In genomic region chr6:159790947-159791598, GRCh38 we compare ENCODE assay signal across 8 cellular contexts. TPM values are rescaled to one million over a fixed set of nuclear protein-coding genes. Genes with fewer than 3 reads are reported as not detected.
A peak's percentile ranks its signal among the peaks of the same experiment; 100 is the strongest.
DNase-seq lines count a peak whose midpoint lies in the region; ATAC-seq and TF ChIP-seq lines count a peak whose summit lies in the region.

No MANE protein-coding gene starts in this region.

- no peak overlapping the region for H2BK12ac ChIP-seq in neuronal stem cell (ENCODE audit: low read length)

- peak overlapping the region; percentile 51 for H3K4me2 ChIP-seq in neuronal stem cell (ENCODE audit: insufficient read depth, low read length, poor library complexity, severe bottlenecking)

- no peak overlapping the region for H2BK5ac ChIP-seq in neuronal stem cell (ENCODE audit: low read length)

- peak overlapping the region; percentile 95 for H3K4me3 Mint-ChIP-seq in activated CD8-positive, alpha-beta memory T cell treated with anti-CD3 and anti-CD28 coated beads, Interleukin-2, amount 10 ng/mL, durations not matched to agents 7 days and 5 days
- H3K4me3 Mint-ChIP-seq in endothelial cell (ENCODE audit: unreplicated experiment) = peak overlapping the region; percentile 98

- H3K23ac ChIP-seq in neuronal stem cell (ENCODE audit: low read depth, low read length, poor library complexity) = no peak overlapping the region

- H3K79me1 ChIP-seq in neuronal stem cell (ENCODE audit: low read depth, low read length) = peaks cover 10% of the 10 kb centered on the region

- no peak overlapping the region for H2BK120ac ChIP-seq in neuronal stem cell (ENCODE audit: low read depth, low read length)

- H2AFZ ChIP-seq in neuronal stem cell (ENCODE audit: low read length) = peak overlapping the region; percentile 91

- no peaks in the 10 kb centered on the region for H3K9me3 Mint-ChIP-seq in activated CD8-positive, alpha-beta memory T cell treated with anti-CD3 and anti-CD28 coated beads, Interleukin-2, amount 10 ng/mL, durations not matched to agents 7 days and 5 days (ENCODE audit: low read depth)
- H3K9me3 Mint-ChIP-seq in endothelial cell (ENCODE audit: unreplicated experiment) = no peaks in the 10 kb centered on the region

- no peak overlapping the region for H2AK5ac ChIP-seq in neuronal stem cell (ENCODE audit: low read depth, low read length)

- peak overlapping the region; percentile 97 for H3K27ac Mint-ChIP-seq in activated CD8-positive, alpha-beta memory T cell treated with anti-CD3 and anti-CD28 coated beads, Interleukin-2, amount 10 ng/mL, durations not matched to agents 7 days and 5 days
- peak overlapping the region; percentile 88 for H3K27ac Mint-ChIP-seq in endothelial cell (ENCODE audit: unreplicated experiment)

- peaks cover 49% of the 10 kb centered on the region for H3K4me1 Mint-ChIP-seq in activated CD8-positive, alpha-beta memory T cell treated with anti-CD3 and anti-CD28 coated beads, Interleukin-2, amount 10 ng/mL, durations not matched to agents 7 days and 5 days
- H3K4me1 Mint-ChIP-seq in endothelial cell (ENCODE audit: unreplicated experiment) = peaks cover 28% of the 10 kb centered on the region

- H3K9ac ChIP-seq in neuronal stem cell (ENCODE audit: low read depth, low read length, poor library complexity) = peak overlapping the region; percentile 33

- H3K4me3 ChIP-seq in SJCRH30 (peak overlapping the region; percentile 83), neuronal stem cell (ENCODE audit: low read length in 2 of 2) (peak overlapping the region; percentile 89 to 100)

- H3K4me1 ChIP-seq in SJCRH30 (peaks cover 14% of the 10 kb centered on the region), neuronal stem cell (ENCODE audit: control insufficient read depth in 2 of 2, insufficient read depth in 1 of 2, low read depth in 1 of 2, low read length in 2 of 2) (peaks cover 6 to 15% of the 10 kb centered on the region in 2 donors)

- H3K9me3 ChIP-seq in SJCRH30 (replicated peaks) = no peaks in the 10 kb centered on the region
- no peaks in the 10 kb centered on the region for H3K9me3 ChIP-seq in neuronal stem cell (replicated peaks in 1 of 2; ENCODE audit: control insufficient read depth in 2 of 2, insufficient read depth in 1 of 2, low read depth in 1 of 2, low read length in 2 of 2)

- CTCF ChIA-PET in activated CD8-positive, alpha-beta memory T cell treated with anti-CD3 and anti-CD28 coated beads, Interleukin-2, amount 10 ng/mL, durations not matched to agents 7 days and 5 days (lab: Charles Lee) = interaction anchor here (0.9 to 3.6 kb wide), 9 partner anchors 9 to 185 kb away, joined by 3 to 19 read pairs (median 4); partner anchors contain the start of genes PNLDC1, SOD2 and WTAP

- WGBS in neuronal stem cell (ENCODE audit: extremely low coverage in 2 of 2, insufficient read length in 2 of 2, insufficient replicate concordance in 1 of 2), 2 donors = no CpG with 5 or more reads among the region's 19 CpGs

- no peak overlapping the region for H4K8ac ChIP-seq in neuronal stem cell (ENCODE audit: low read depth, low read length)

- no peak overlapping the region for H3K18ac ChIP-seq in neuronal stem cell (ENCODE audit: low read length)

- peak overlapping the region; percentile 77 for H3K27ac ChIP-seq in SJCRH30
- no peak overlapping the region for H3K27ac ChIP-seq in neuronal stem cell (replicated peaks; ENCODE audit: low read length)

- H4K91ac ChIP-seq in neuronal stem cell (ENCODE audit: low read depth, low read length, poor library complexity) = no peak overlapping the region

- H3K36me3 Mint-ChIP-seq in activated CD8-positive, alpha-beta memory T cell treated with anti-CD3 and anti-CD28 coated beads, Interleukin-2, amount 10 ng/mL, durations not matched to agents 7 days and 5 days = peaks cover 55% of the 10 kb centered on the region
- H3K36me3 Mint-ChIP-seq in endothelial cell (ENCODE audit: low read depth, unreplicated experiment) = peaks cover 32% of the 10 kb centered on the region

- H2BK15ac ChIP-seq in neuronal stem cell (ENCODE audit: low read length) = no peak overlapping the region

- no peak for TF ChIP-seq CTCF in endothelial cell (IDR thresholded peaks at IDR 0.05; ENCODE audit: unreplicated experiment)

- no peak overlapping the region for H3K4ac ChIP-seq in neuronal stem cell (ENCODE audit: low read length)

- no peaks in the 10 kb centered on the region for H3K27me3 Mint-ChIP-seq in activated CD8-positive, alpha-beta memory T cell treated with anti-CD3 and anti-CD28 coated beads, Interleukin-2, amount 10 ng/mL, durations not matched to agents 7 days and 5 days
- H3K27me3 Mint-ChIP-seq in endothelial cell (ENCODE audit: unreplicated experiment) = peaks cover 12% of the 10 kb centered on the region

- H3K36me3 ChIP-seq in SJCRH30 (peaks cover 39% of the 10 kb centered on the region), neuronal stem cell (replicated peaks in 1 of 2; ENCODE audit: control insufficient read depth in 2 of 2, insufficient read depth in 2 of 2, low read length in 2 of 2) (peaks cover 5 to 69% of the 10 kb centered on the region in 2 donors)

- H3K27me3 ChIP-seq in SJCRH30 = no peaks in the 10 kb centered on the region
- H3K27me3 ChIP-seq in neuronal stem cell (ENCODE audit: control insufficient read depth in 3 of 3, insufficient read depth in 3 of 3, low read depth in 1 of 3, low read length in 3 of 3) = no peaks in the 10 kb centered on the region

- no peak for DNase-seq in activated CD8-positive, alpha-beta memory T cell treated with anti-CD3 and anti-CD28 coated beads, Interleukin-2, amount 10 ng/mL, durations not matched to agents 7 days and 5 days
- DNase-seq in activated CD8-positive, alpha-beta memory T cell treated with anti-CD3 and anti-CD28 coated beads, Interleukin-2, amount 50 U/mL, for 4 hours = no peak
- no peak for DNase-seq in SJCRH30
- no peak for DNase-seq in endothelial cell (ENCODE audit: low spot score)
- DNase-seq in neuronal stem cell (ENCODE audit: low spot score) = no peak
- no peak for DNase-seq in SKM-1 treated with dmso at 0.1 percent for 144 hours (lab: John Stamatoyannopoulos, UW; ENCODE audit: unreplicated experiment)
- no peak for DNase-seq in medulla oblongata (ENCODE audit: extremely low spot score)

- H3K14ac ChIP-seq in neuronal stem cell (ENCODE audit: low read length) = no peak overlapping the region

- no peak for ATAC-seq in activated CD8-positive, alpha-beta memory T cell treated with anti-CD3 and anti-CD28 coated beads, Interleukin-2, amount 10 ng/mL, durations not matched to agents 7 days and 5 days
- no peak for ATAC-seq in GM18511 (IDR thresholded peaks at IDR 0.05; ENCODE audit: unreplicated experiment)

RNA-seq across cellular contexts. Expression of gene MRPL18, which starts 0.8 kb away (rescaled TPM):
- total RNA-seq in activated CD8-positive, alpha-beta memory T cell treated with anti-CD3 and anti-CD28 coated beads, Interleukin-2, amount 10 ng/mL, durations not matched to agents 7 days and 5 days = 10 to 100 TPM; 74.4 to 87.0 TPM
- 136 and 137 TPM in 2 replicates for total RNA-seq in SJCRH30 (2014; rRNA removed; shearing (Covaris generic))
- total RNA-seq in endothelial cell (ENCODE audit: unreplicated experiment) = 31.0 TPM
- 49.9 TPM for polyA plus RNA-seq in neuronal stem cell (2013, experiment 1 of 2)
- 51.2 TPM for polyA plus RNA-seq in neuronal stem cell (2013, experiment 2 of 2)

RNA-seq across cellular contexts. Expression of gene TCP1, which starts 1.7 kb away (rescaled TPM):
- total RNA-seq in activated CD8-positive, alpha-beta memory T cell treated with anti-CD3 and anti-CD28 coated beads, Interleukin-2, amount 10 ng/mL, durations not matched to agents 7 days and 5 days = 100 to 1,000 TPM; 239 to 320 TPM
- 519 and 538 TPM in 2 replicates for total RNA-seq in SJCRH30 (2014; rRNA removed; shearing (Covaris generic))
- total RNA-seq in endothelial cell (ENCODE audit: unreplicated experiment) = 213 TPM
- 126 TPM for polyA plus RNA-seq in neuronal stem cell (2013, experiment 1 of 2)
- 126 TPM for polyA plus RNA-seq in neuronal stem cell (2013, experiment 2 of 2)

RNA-seq across cellular contexts. Expression of gene PNLDC1, which starts 9.0 kb away (rescaled TPM):
- 1 to 10 TPM in 1 of 2 experiments, under 1 TPM in 1; 0.75 to 1.4 TPM for total RNA-seq in activated CD8-positive, alpha-beta memory T cell treated with anti-CD3 and anti-CD28 coated beads, Interleukin-2, amount 10 ng/mL, durations not matched to agents 7 days and 5 days
- not detected in 2 replicates for total RNA-seq in SJCRH30 (2014; rRNA removed; shearing (Covaris generic))
- total RNA-seq in endothelial cell (ENCODE audit: unreplicated experiment) = not detected
- polyA plus RNA-seq in neuronal stem cell (2013, experiment 1 of 2) = not detected
- 0.06 TPM for polyA plus RNA-seq in neuronal stem cell (2013, experiment 2 of 2)

RNA-seq across cellular contexts. Expression of gene ACAT2, which starts 29.2 kb away (rescaled TPM):
- total RNA-seq in activated CD8-positive, alpha-beta memory T cell treated with anti-CD3 and anti-CD28 coated beads, Interleukin-2, amount 10 ng/mL, durations not matched to agents 7 days and 5 days = 100 to 1,000 TPM in 1 of 2 experiments, 10 to 100 TPM in 1; 95.4 to 128 TPM
- 78.8 and 88.6 TPM in 2 replicates for total RNA-seq in SJCRH30 (2014; rRNA removed; shearing (Covaris generic))
- 119 TPM for total RNA-seq in endothelial cell (ENCODE audit: unreplicated experiment)
- polyA plus RNA-seq in neuronal stem cell (2013, experiment 1 of 2) = 94.5 TPM
- 92.4 TPM for polyA plus RNA-seq in neuronal stem cell (2013, experiment 2 of 2)
